8 cellular contexts compared by ENCODE assay signal in the genomic region with DNA sequence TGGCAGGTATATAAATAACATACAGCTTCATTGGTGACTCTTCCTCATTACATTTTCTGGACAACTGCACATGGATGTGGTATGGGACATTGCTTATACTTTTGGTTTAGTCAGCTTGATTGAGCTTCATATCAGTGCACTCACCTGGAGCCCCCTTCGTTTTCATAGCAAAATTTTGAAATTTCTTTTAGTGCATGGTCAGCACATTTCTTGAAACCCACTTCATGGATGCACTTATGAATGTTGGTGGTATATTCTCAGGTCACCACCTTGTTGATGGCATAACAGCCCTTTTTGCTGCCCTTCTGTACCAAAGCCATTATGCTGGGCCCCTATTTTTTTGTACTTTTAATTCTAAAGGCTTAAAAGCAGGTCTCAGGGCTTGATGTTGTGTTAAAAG. TPM values are rescaled to one million over a fixed set of nuclear protein-coding genes. Genes with fewer than 3 reads are reported as not detected.
"Had no signal": no experiment of that assay in that cellular context is flagged by ENCODE, and none has a peak within 500 bp of the region (broad histone marks: within the 10 kb centered on the region; RNA-seq: fewer than 3 reads in every experiment).

No MANE protein-coding gene starts in this region.

- DNase-seq: GOT3, H9, HCEC 1CT, Kasumi-1, KG1 had no signal

- FAIRE-seq: H54 had no signal

- H3K4me3 Mint-ChIP-seq: H9, IgD-negative memory B cell had no signal

- H3K27me3 Mint-ChIP-seq: IgD-negative memory B cell had no signal

- H3K27ac ChIP-seq: HL-60 had no signal

RNA-seq across cellular contexts. Expression of a gene that starts 16.7 kb away (rescaled TPM):
- polyA plus RNA-seq: IgD-negative memory B cell had no signal
